In genomic region chr10:26858707-26859034, GRCh38 we compare ENCODE assay signal across 8 cellular contexts. TPM values are rescaled to one million over a fixed set of nuclear protein-coding genes. Genes with fewer than 3 reads are reported as not detected.
DNase-seq lines count a peak whose midpoint lies in the region; ATAC-seq and TF ChIP-seq lines count a peak whose summit lies in the region.

No MANE protein-coding gene starts in this region.

- intact Hi-C loops in lower leg skin (cut with DNase I; ENCODE audit: low total_unique reads): no loop called here

- peaks cover 24% of the 10 kb centered on the region; the same call in 1 of the 2 replicates for H4K20me1 ChIP-seq in SU-DHL-6 (ENCODE audit: low read depth, low read length)

- WGBS in lower leg skin, 2 donors: 16 to 27% methylated on average over 2 of the region's 2 CpGs

- peak overlapping the region; percentile 91 for H3K4me3 ChIP-seq in SU-DHL-6 (ENCODE audit: insufficient read depth, low read length, poor library complexity, severe bottlenecking)
- peak overlapping the region; percentile 91 for H3K4me3 ChIP-seq in fibroblast of mammary gland (ENCODE audit: control insufficient read depth, low read depth, low read length)
- H3K4me3 ChIP-seq in lower leg skin (ENCODE audit: low read depth, poor library complexity, severe bottlenecking): no peak overlapping the region

- no peaks in the 10 kb centered on the region for H3K27me3 ChIP-seq in SU-DHL-6 (ENCODE audit: low read length)

- no peak for TF ChIP-seq CTCF in SU-DHL-6 (IDR thresholded peaks at IDR 0.05; ENCODE audit: insufficient read depth, low read length, poor library complexity, severe bottlenecking)
- TF ChIP-seq CTCF in fibroblast of mammary gland (conservative IDR thresholded peaks at IDR 0.05; ENCODE audit: control insufficient read depth, insufficient read depth, low read depth, low read length): no peak
- TF ChIP-seq CTCF in lower leg skin (IDR thresholded peaks at IDR 0.05): no peak
- TF ChIP-seq CTCF in GM10266 (IDR thresholded peaks at IDR 0.05; ENCODE audit: control insufficient read depth, insufficient read depth, low read depth, missing control alignments): no peak

- H3K36me3 ChIP-seq in SU-DHL-6 (ENCODE audit: low read length): no peaks in the 10 kb centered on the region

- TF ChIP-seq POLR2A in lower leg skin (IDR thresholded peaks at IDR 0.05): no peak

- peak overlapping the region; percentile 93 for H3K27ac ChIP-seq in SU-DHL-6 (ENCODE audit: low read depth, low read length)

- H3K27ac Mint-ChIP-seq in stimulated activated effector memory CD8-positive, alpha-beta T cell treated with anti-CD3 and anti-CD28 coated beads, Interleukin-12 subunit alpha, Interleukin-12 subunit beta, amount 100 ng/mL, for 72 hours: no peak overlapping the region

- peak overlapping the region; percentile 95 for H3K4me2 ChIP-seq in SU-DHL-6 (ENCODE audit: low read depth, low read length, poor library complexity, severe bottlenecking)

- H3K79me2 ChIP-seq in SU-DHL-6 (ENCODE audit: insufficient read depth, low read length): peaks cover 70% of the 10 kb centered on the region

- H3K9me3 Mint-ChIP-seq in stimulated activated effector memory CD8-positive, alpha-beta T cell treated with anti-CD3 and anti-CD28 coated beads, Interleukin-12 subunit alpha, Interleukin-12 subunit beta, amount 100 ng/mL, for 72 hours: no peaks in the 10 kb centered on the region

- H2AFZ ChIP-seq in SU-DHL-6 (ENCODE audit: low read depth, low read length, severe bottlenecking): no peak overlapping the region

- H3K9me2 ChIP-seq in SU-DHL-6 (replicated peaks; ENCODE audit: insufficient read depth, low read length): no peaks in the 10 kb centered on the region

- H3K4me1 Mint-ChIP-seq in stimulated activated effector memory CD8-positive, alpha-beta T cell treated with anti-CD3 and anti-CD28 coated beads, Interleukin-12 subunit alpha, Interleukin-12 subunit beta, amount 100 ng/mL, for 72 hours: peaks cover 42% of the 10 kb centered on the region

- H3K36me3 Mint-ChIP-seq in stimulated activated effector memory CD8-positive, alpha-beta T cell treated with anti-CD3 and anti-CD28 coated beads, Interleukin-12 subunit alpha, Interleukin-12 subunit beta, amount 100 ng/mL, for 72 hours: peaks cover 41% of the 10 kb centered on the region

- DNase-seq in SIG-M5 treated with dmso at 0.1 percent for 504 hours (lab: John Stamatoyannopoulos, UW; ENCODE audit: unreplicated experiment): peak; percentile 16
- DNase-seq in SIG-M5 (lab: John Stamatoyannopoulos, UW): no peak
- peak; percentile 25 for DNase-seq in fibroblast of mammary gland (ENCODE audit: low read depth)
- no peak for DNase-seq in stimulated activated effector memory CD8-positive, alpha-beta T cell treated with anti-CD3 and anti-CD28 coated beads, Interleukin-12 subunit alpha, Interleukin-12 subunit beta, amount 100 ng/mL, for 72 hours (ENCODE audit: low spot score in 2 of 2)
- DNase-seq in lower leg skin (ENCODE audit: low spot score in 2 of 2): no peak
- DNase-seq in GM10266 (ENCODE audit: extremely low spot score): no peak

- H3K4me3 Mint-ChIP-seq in stimulated activated effector memory CD8-positive, alpha-beta T cell treated with anti-CD3 and anti-CD28 coated beads, Interleukin-12 subunit alpha, Interleukin-12 subunit beta, amount 100 ng/mL, for 72 hours: peak overlapping the region; percentile 85

- no peaks in the 10 kb centered on the region for H3K9me3 ChIP-seq in SU-DHL-6 (ENCODE audit: insufficient read depth, low read length)

- ATAC-seq in stimulated activated effector memory CD8-positive, alpha-beta T cell treated with anti-CD3 and anti-CD28 coated beads, Interleukin-12 subunit alpha, Interleukin-12 subunit beta, amount 100 ng/mL, for 72 hours: no peak
- no peak for ATAC-seq in GM18907 (IDR thresholded peaks at IDR 0.05; ENCODE audit: unreplicated experiment)

- H3F3A ChIP-seq in SU-DHL-6 (ENCODE audit: insufficient read depth): peaks cover 24% of the 10 kb centered on the region

- H3K9ac ChIP-seq in SU-DHL-6 (ENCODE audit: low read length): peak overlapping the region; percentile 98

RNA-seq across cellular contexts. Expression of gene ABI1, which starts 2.1 kb away (rescaled TPM):
- total RNA-seq in lower leg skin: 10 to 100 TPM; 59.6 to 78.5 (median 68.4) TPM

Comparison
In these comparisons a context has a peak if more than half of its experiments do, and no peak if none do; other contexts are left out.
1. DNase-seq: peak in SIG-M5 treated with dmso at 0.1 percent for 504 hours (single experiment) and fibroblast of mammary gland (single experiment); none in SIG-M5 (single experiment), stimulated activated effector memory CD8-positive, alpha-beta T cell treated with anti-CD3 and anti-CD28 coated beads, Interleukin-12 subunit alpha, Interleukin-12 subunit beta, amount 100 ng/mL, for 72 hours (0 of 2), lower leg skin (0 of 2) and GM10266 (single experiment).